In genomic region chr10:123858039-123858740, GRCh38 we compare ENCODE assay signal across 12 cellular contexts. TPM values are rescaled to one million over a fixed set of nuclear protein-coding genes. Genes with fewer than 3 reads are reported as not detected.
DNase-seq lines count a peak whose midpoint lies in the region; TF ChIP-seq lines count a peak whose summit lies in the region.
"Had no signal": no experiment of that assay in that cellular context is flagged by ENCODE, and none has a peak within 500 bp of the region (broad histone marks: within the 10 kb centered on the region; RNA-seq: fewer than 3 reads in every experiment).

No MANE protein-coding gene starts in this region.

- H3K79me2 ChIP-seq in neural cell (replicated peaks; ENCODE audit: insufficient read depth, low read length): no peaks in the 10 kb centered on the region

- peaks cover 0 to under 1% (median 0%) of the 10 kb centered on the region in 11 experiments; a peak in 1 of 22 replicates for H3K9me3 ChIP-seq in BLaER1 treated with 17β-estradiol and CSF1 and Interleukin-3, amounts not matched to agents 10 nM and 100 nM (replicated peaks in 1 of 11)
- H3K9me3 ChIP-seq in neural cell (ENCODE audit: low read length) (no peaks in the 10 kb centered on the region), spleen (no peaks in the 10 kb centered on the region)

- H3F3A ChIP-seq in neural cell (ENCODE audit: insufficient read depth, low read length, poor library complexity, severe bottlenecking): no peaks in the 10 kb centered on the region

- no peak overlapping the region for H2AFZ ChIP-seq in neural cell (ENCODE audit: low read depth, low read length)

- intact Hi-C loops in spleen (cut with DNase I; ENCODE audit: low total_unique reads): no loop called here

- peak; percentile 18 for DNase-seq in LHCN-M2 (ENCODE audit: low read depth)
- DNase-seq in epidermal melanocyte (ENCODE audit: insufficient read length, low spot score): peak; percentile 24
- no peak for DNase-seq in NCI-H446 (lab: John Stamatoyannopoulos, UW)
- DNase-seq in activated CD4-positive, alpha-beta T cell treated with anti-CD3 and anti-CD28 coated beads, Interleukin-2, amount 50 U/mL, for 48 hours: no peak
- no peak for DNase-seq in NCI-H146 treated with DMSO at 0.1 percent for 48 hours (lab: John Stamatoyannopoulos, UW; ENCODE audit: unreplicated experiment)
- DNase-seq in spleen: no peak
- DNase-seq: activated CD4-positive, alpha-beta memory T cell treated with anti-CD3 and anti-CD28 coated beads, Interleukin-2, amount 10 ng/mL, durations not matched to agents 7 days and 5 days; retina; T-helper 17 cell had no signal

- H3K27me3 ChIP-seq in BLaER1 treated with 17β-estradiol and CSF1 and Interleukin-3, amounts not matched to agents 10 nM and 100 nM: peaks cover 0 to 11% (median 0%) of the 10 kb centered on the region in 11 experiments; a peak in 1 of 22 replicates
- no peaks in the 10 kb centered on the region for H3K27me3 ChIP-seq in neural cell (ENCODE audit: insufficient read depth, low read depth, low read length)
- no peaks in the 10 kb centered on the region for H3K27me3 ChIP-seq in spleen (replicated peaks in 1 of 7)

- H3K36me3 ChIP-seq in BLaER1 treated with 17β-estradiol and CSF1 and Interleukin-3, amounts not matched to agents 10 nM and 100 nM: no peaks in the 10 kb centered on the region
- H3K36me3 ChIP-seq in neural cell (ENCODE audit: insufficient read depth, low read length) (no peaks in the 10 kb centered on the region), spleen (peaks cover 0 to 9% (median 0%) of the 10 kb centered on the region in 6 donors)

- no peaks in the 10 kb centered on the region; a peak in 1 of 22 replicates for H4K20me1 ChIP-seq in BLaER1 treated with 17β-estradiol and CSF1 and Interleukin-3, amounts not matched to agents 10 nM and 100 nM
- no peaks in the 10 kb centered on the region for H4K20me1 ChIP-seq in neural cell (ENCODE audit: insufficient read depth)

- no peak for TF ChIP-seq RAD21 in neural cell (conservative IDR thresholded peaks at IDR 0.05)

- no peak for TF ChIP-seq CTCF in neural cell (IDR thresholded peaks at IDR 0.05; ENCODE audit: poor library complexity, severe bottlenecking)
- no peak for TF ChIP-seq CTCF in spleen (IDR thresholded peaks at IDR 0.05 in 8 of 11, conservative IDR thresholded peaks at IDR 0.05 in 3 of 11)

- H3K27ac ChIP-seq in BLaER1 treated with 17β-estradiol and CSF1 and Interleukin-3, amounts not matched to agents 10 nM and 100 nM: no peak overlapping the region
- H3K27ac ChIP-seq in neural cell (ENCODE audit: low read length) (peak overlapping the region; percentile 68), spleen (no peak overlapping the region)

- no peak for TF ChIP-seq POLR2A in spleen (IDR thresholded peaks at IDR 0.05)

- H3K9me2 ChIP-seq in neural cell (ENCODE audit: insufficient read depth, low read length): no peaks in the 10 kb centered on the region

- peaks cover 5 to 61% (median 35%) of the 10 kb centered on the region in 10 experiments; a peak in 18 of 20 replicates for H3K4me1 ChIP-seq in BLaER1 treated with 17β-estradiol and CSF1 and Interleukin-3, amounts not matched to agents 10 nM and 100 nM
- H3K4me1 ChIP-seq in spleen: no peaks in the 10 kb centered on the region

- H3K4me3 ChIP-seq in BLaER1 treated with 17β-estradiol and CSF1 and Interleukin-3, amounts not matched to agents 10 nM and 100 nM: no peak overlapping the region; a peak in 1 of 20 replicates
- H3K4me3 ChIP-seq in neural cell (ENCODE audit: low read length) (no peak overlapping the region), spleen (no peak overlapping the region)

- 78 to 91% (median 82%) methylated on average over 10 of the region's 10 CpGs for WGBS in spleen, 5 donors

- no peak for TF ChIP-seq EP300 in neural cell (conservative IDR thresholded peaks at IDR 0.05; ENCODE audit: poor library complexity, severe bottlenecking)

- H3K9ac ChIP-seq in BLaER1 treated with 17β-estradiol and CSF1 and Interleukin-3, amounts not matched to agents 10 nM and 100 nM: no peak overlapping the region
- no peak overlapping the region for H3K9ac ChIP-seq in neural cell (ENCODE audit: low read length)

- H3K4me2 ChIP-seq in BLaER1 treated with 17β-estradiol and CSF1 and Interleukin-3, amounts not matched to agents 10 nM and 100 nM: peak overlapping the region in 10 of 11 experiments; percentile 26 to 94 (median 78); a peak in 19 of 22 replicates
- H3K4me2 ChIP-seq in neural cell (ENCODE audit: low read length): no peak overlapping the region

TF ChIP-seq in neural cell, 6 proteins besides CTCF, POLR2A, EP300 and RAD21:
- no peak for TF ChIP-seq MXI1 (conservative IDR thresholded peaks at IDR 0.05; ENCODE audit: poor library complexity, severe bottlenecking)
- TF ChIP-seq POLR2AphosphoS5 (IDR thresholded peaks at IDR 0.05): peak; percentile 5
TF ChIP-seq in neural cell: peak in this region for 1.

RNA-seq across cellular contexts. Expression of gene CPXM2, which starts 33.4 kb away (rescaled TPM):
- total RNA-seq in LHCN-M2 (2014; rRNA removed) (not detected in 2 replicates), spleen (10 to 100 TPM; 20.8 to 38.2 (median 22.2) TPM)
- not detected for polyA plus RNA-seq in LHCN-M2 (2012)
- polyA plus RNA-seq in neural cell (not detected in 2 replicates), spleen (1 to 10 TPM; 3.7 to 7.0 (median 3.7) TPM)
- not detected in 2 replicates for polyA minus RNA-seq in neural cell
- total RNA-seq: activated CD4-positive, alpha-beta memory T cell treated with anti-CD3 and anti-CD28 coated beads, Interleukin-2, amount 10 ng/mL, durations not matched to agents 7 days and 5 days; MCF 10A had no signal

Comparison
In these comparisons a context has a peak if more than half of its experiments do, and no peak if none do; other contexts are left out.
1. DNase-seq: peak in LHCN-M2 (single experiment) and epidermal melanocyte (single experiment); none in NCI-H446 (0 of 2), activated CD4-positive, alpha-beta T cell treated with anti-CD3 and anti-CD28 coated beads, Interleukin-2, amount 50 U/mL, for 48 hours (0 of 2), NCI-H146 treated with DMSO at 0.1 percent for 48 hours (single experiment) and spleen (single experiment).
2. RNA of gene CPXM2, which starts 33.4 kb away (total RNA-seq): 20.8 to 38.2 TPM in spleen; not detected in LHCN-M2; every median in the first group is over 10 times any median in the second.